In the genomic region with DNA sequence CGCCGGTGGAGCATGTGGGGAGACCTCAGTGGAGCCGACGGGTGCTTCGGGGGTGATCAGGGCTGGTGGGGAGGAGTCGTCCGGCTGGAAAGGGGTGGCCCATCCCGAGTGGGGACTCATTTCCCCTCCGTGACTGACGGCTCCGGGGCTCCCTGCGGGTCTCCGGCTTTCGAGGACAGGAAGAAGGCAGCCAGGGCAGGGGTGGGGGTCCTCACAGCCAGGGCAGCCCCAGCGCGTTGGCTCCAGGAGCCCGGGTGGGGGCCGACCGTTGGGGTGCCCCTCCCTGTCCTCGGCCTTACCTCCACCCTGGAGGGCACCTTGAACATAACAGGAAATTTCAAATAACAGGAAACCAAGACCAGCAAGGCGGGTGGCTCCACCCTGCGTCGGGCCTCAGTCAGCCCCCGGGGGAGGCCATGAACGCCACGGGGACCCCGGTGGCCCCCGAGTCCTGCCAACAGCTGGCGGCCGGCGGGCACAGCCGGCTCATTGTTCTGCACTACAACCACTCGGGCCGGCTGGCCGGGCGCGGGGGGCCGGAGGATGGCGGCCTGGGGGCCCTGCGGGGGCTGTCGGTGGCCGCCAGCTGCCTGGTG, we compare ENCODE assay signal across 8 cellular contexts. TPM values are rescaled to one million over a fixed set of nuclear protein-coding genes. Genes with fewer than 3 reads are reported as not detected.
DNase-seq lines count a peak whose midpoint lies in the region; ATAC-seq and TF ChIP-seq lines count a peak whose summit lies in the region.

A gene with protein sequence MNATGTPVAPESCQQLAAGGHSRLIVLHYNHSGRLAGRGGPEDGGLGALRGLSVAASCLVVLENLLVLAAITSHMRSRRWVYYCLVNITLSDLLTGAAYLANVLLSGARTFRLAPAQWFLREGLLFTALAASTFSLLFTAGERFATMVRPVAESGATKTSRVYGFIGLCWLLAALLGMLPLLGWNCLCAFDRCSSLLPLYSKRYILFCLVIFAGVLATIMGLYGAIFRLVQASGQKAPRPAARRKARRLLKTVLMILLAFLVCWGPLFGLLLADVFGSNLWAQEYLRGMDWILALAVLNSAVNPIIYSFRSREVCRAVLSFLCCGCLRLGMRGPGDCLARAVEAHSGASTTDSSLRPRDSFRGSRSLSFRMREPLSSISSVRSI (plus strand): TSS at position 393 of the 596 bp plus-strand sequence. CDS start 24 bp downstream, at position 417.

- no peaks in the 10 kb centered on the region for H3K36me3 ChIP-seq in Peyer's patch
- H3K36me3 ChIP-seq in neural progenitor cell = no peaks in the 10 kb centered on the region

- no peak within 1 kb of the TSS for H3K4me2 ChIP-seq in neural progenitor cell

- peaks cover 0 to 8% (median 4%) of the 10 kb centered on the region in 4 donors for H3K4me1 ChIP-seq in Peyer's patch
- no peaks in the 10 kb centered on the region for H3K4me1 ChIP-seq in neural progenitor cell

- no peak within 1 kb of the TSS for H3K9ac ChIP-seq in neural progenitor cell

- H3K4me3 ChIP-seq in Peyer's patch (peak within 1 kb of the TSS; percentile 49 to 71 (median 53)), neural progenitor cell (no peak within 1 kb of the TSS)

- peak within 1 kb of the TSS; percentile 97 for H3K27ac Mint-ChIP-seq in activated naive CD4-positive, alpha-beta T cell treated with anti-CD3 and anti-CD28 coated beads, Interleukin-2, amount 10 ng/mL, durations not matched to agents 7 days and 5 days
- no peak within 1 kb of the TSS for H3K27ac Mint-ChIP-seq in neural progenitor cell

- ATAC-seq in GM18867 (IDR thresholded peaks at IDR 0.05; ENCODE audit: unreplicated experiment) (peak; percentile 34), GM21576 (IDR thresholded peaks at IDR 0.05; ENCODE audit: unreplicated experiment) (no peak)

- no peak within 1 kb of the TSS for H2AFZ ChIP-seq in neural progenitor cell (replicated peaks)

- peak; percentile 21 to 36 for TF ChIP-seq POLR2A in Peyer's patch (IDR thresholded peaks at IDR 0.05)

- H3K79me2 ChIP-seq in neural progenitor cell (ENCODE audit: low read depth) = no peaks in the 10 kb centered on the region

- DNase-seq in Peyer's patch (peak; percentile 50 to 85 (median 79)), posterior vena cava (ENCODE audit: low spot score) (peak; percentile 81), neural progenitor cell (ENCODE audit: low spot score) (no peak), anterior cingulate cortex (lab: John Stamatoyannopoulos, UW) (no peak), NCI-H2171 (lab: John Stamatoyannopoulos, UW) (no peak)
- peak; percentile 86 for DNase-seq in activated naive CD4-positive, alpha-beta T cell treated with anti-CD3 and anti-CD28 coated beads, Interleukin-2, amount 10 ng/mL, durations not matched to agents 7 days and 5 days

- peak within 1 kb of the TSS; percentile 100 for H3K4me3 Mint-ChIP-seq in activated naive CD4-positive, alpha-beta T cell treated with anti-CD3 and anti-CD28 coated beads, Interleukin-2, amount 10 ng/mL, durations not matched to agents 7 days and 5 days
- H3K4me3 Mint-ChIP-seq in neural progenitor cell = no peak within 1 kb of the TSS

- peaks cover 38% of the 10 kb centered on the region for H3K36me3 Mint-ChIP-seq in activated naive CD4-positive, alpha-beta T cell treated with anti-CD3 and anti-CD28 coated beads, Interleukin-2, amount 10 ng/mL, durations not matched to agents 7 days and 5 days
- no peaks in the 10 kb centered on the region for H3K36me3 Mint-ChIP-seq in neural progenitor cell

- H3K27me3 ChIP-seq in Peyer's patch = no peaks in the 10 kb centered on the region
- H3K27me3 ChIP-seq in neural progenitor cell = no peaks in the 10 kb centered on the region

- H3K9me3 Mint-ChIP-seq in activated naive CD4-positive, alpha-beta T cell treated with anti-CD3 and anti-CD28 coated beads, Interleukin-2, amount 10 ng/mL, durations not matched to agents 7 days and 5 days = no peaks in the 10 kb centered on the region
- no peaks in the 10 kb centered on the region for H3K9me3 Mint-ChIP-seq in neural progenitor cell

- CTCF ChIA-PET in activated naive CD4-positive, alpha-beta T cell treated with anti-CD3 and anti-CD28 coated beads, Interleukin-2, amount 10 ng/mL, durations not matched to agents 7 days and 5 days (lab: Charles Lee) = interaction anchor here (1.7 kb wide), 1 partner anchor 74 kb away, joined by 4 read pairs; no protein-coding TSS in a partner anchor

- H4K20me1 ChIP-seq in neural progenitor cell (ENCODE audit: low read depth) = no peaks in the 10 kb centered on the region

- no peaks in the 10 kb centered on the region for H3K9me3 ChIP-seq in Peyer's patch
- no peaks in the 10 kb centered on the region for H3K9me3 ChIP-seq in neural progenitor cell (ENCODE audit: low read depth)

- H3K27ac ChIP-seq in Peyer's patch (peak within 1 kb of the TSS; percentile 76 to 99 (median 80)), neural progenitor cell (no peak within 1 kb of the TSS)

- no peaks in the 10 kb centered on the region for H3F3A ChIP-seq in neural progenitor cell (ENCODE audit: low read depth)

- intact Hi-C loops in posterior vena cava (cut with DNase I) = no loop called here

- peaks cover 29% of the 10 kb centered on the region for H3K4me1 Mint-ChIP-seq in activated naive CD4-positive, alpha-beta T cell treated with anti-CD3 and anti-CD28 coated beads, Interleukin-2, amount 10 ng/mL, durations not matched to agents 7 days and 5 days
- no peaks in the 10 kb centered on the region for H3K4me1 Mint-ChIP-seq in neural progenitor cell

- H3K27me3 Mint-ChIP-seq in activated naive CD4-positive, alpha-beta T cell treated with anti-CD3 and anti-CD28 coated beads, Interleukin-2, amount 10 ng/mL, durations not matched to agents 7 days and 5 days = peaks cover 3% of the 10 kb centered on the region
- H3K27me3 Mint-ChIP-seq in neural progenitor cell (ENCODE audit: insufficient read depth, low read depth) = no peaks in the 10 kb centered on the region

- TF ChIP-seq CTCF in Peyer's patch (IDR thresholded peaks at IDR 0.05) = peak in 2 of 6 experiments; percentile 13 to 30
- no peak for TF ChIP-seq CTCF in neural progenitor cell (IDR thresholded peaks at IDR 0.05)

RNA-seq across cellular contexts. Expression of the gene that starts here (rescaled TPM):
- 1 to 10 TPM; 1.6 to 9.9 (median 2.5) TPM for total RNA-seq in Peyer's patch
- 1 to 10 TPM; 1.7 to 3.1 TPM for total RNA-seq in posterior vena cava
- total RNA-seq in neural progenitor cell (ENCODE audit: low replicate concordance) = not detected in 2 replicates

Comparison
In these comparisons a context has a peak if more than half of its experiments do, and no peak if none do; other contexts are left out.
1. DNase-seq: peak in Peyer's patch (3 of 3), activated naive CD4-positive, alpha-beta T cell treated with anti-CD3 and anti-CD28 coated beads, Interleukin-2, amount 10 ng/mL, durations not matched to agents 7 days and 5 days (single experiment) and posterior vena cava (single experiment); none in neural progenitor cell (single experiment), anterior cingulate cortex (0 of 58) and NCI-H2171 (single experiment).